In the genomic region with DNA sequence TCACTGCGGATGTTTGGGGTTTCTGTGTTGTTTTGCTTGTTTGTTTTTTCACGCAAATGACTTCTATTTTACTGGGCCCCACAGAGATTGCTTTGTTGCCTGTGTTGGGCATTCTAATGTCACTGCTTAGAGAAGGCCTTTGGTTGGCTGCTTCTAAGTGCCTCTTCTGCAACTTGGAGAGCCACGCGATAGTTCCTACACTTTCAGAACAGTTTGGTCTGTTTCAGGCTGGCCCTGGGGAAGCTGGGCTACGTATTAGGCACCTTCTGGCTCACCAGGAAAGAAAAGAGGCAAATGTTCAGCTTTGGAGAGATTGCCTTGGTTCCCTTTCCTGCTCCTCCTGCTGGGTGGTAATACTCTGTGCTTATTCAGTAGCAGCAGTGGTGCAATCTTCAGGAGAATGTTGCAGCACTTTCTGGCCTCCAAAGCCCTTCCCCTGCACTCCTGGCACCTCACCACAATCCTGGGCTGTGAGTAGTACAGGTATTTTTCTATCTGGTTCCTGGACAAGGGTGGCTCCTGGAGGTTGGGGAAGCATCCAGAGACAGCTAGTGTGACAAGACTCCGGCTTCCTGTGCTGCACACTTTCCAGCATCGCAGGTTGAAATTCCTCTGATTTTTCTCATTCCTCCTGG, we compare ENCODE assay signal across 25 cellular contexts. TPM values are rescaled to one million over a fixed set of nuclear protein-coding genes. Genes with fewer than 3 reads are reported as not detected.
DNase-seq lines count a peak whose midpoint lies in the region; ATAC-seq and TF ChIP-seq lines count a peak whose summit lies in the region.
"Had no signal": no experiment of that assay in that cellular context is flagged by ENCODE, and none has a peak within 500 bp of the region (broad histone marks: within the 10 kb centered on the region; RNA-seq: fewer than 3 reads in every experiment).

No MANE protein-coding gene starts in this region.

- no peak overlapping the region for H3K27ac Mint-ChIP-seq in activated CD4-positive, alpha-beta memory T cell treated with anti-CD3 and anti-CD28 coated beads for 36 hours
- no peak overlapping the region for H3K27ac Mint-ChIP-seq in activated CD4-positive, alpha-beta memory T cell treated with anti-CD3 and anti-CD28 coated beads, Interleukin-2, amount 10 ng/mL, durations not matched to agents 7 days and 5 days
- H3K27ac Mint-ChIP-seq: activated T-helper 2 cell treated with anti-CD3 and anti-CD28 coated beads, Interferon-gamma antibody, Interleukin-2, Interleukin-4, amounts not matched to agents 10 μg/mL and 5 μg/mL and 100 μg/mL, durations not matched to agents 14 hours and 24 hours and 36 hours; dendritic cell treated with granulocyte-macrophage colony-stimulating factor and Interleukin-4, amounts not matched to agents 40 ng/mL and 50 ng/mL, for 4 days; memory B cell had no signal

- H3K9me3 Mint-ChIP-seq in activated CD4-positive, alpha-beta memory T cell treated with anti-CD3 and anti-CD28 coated beads for 36 hours = no peaks in the 10 kb centered on the region
- H3K9me3 Mint-ChIP-seq in activated CD4-positive, alpha-beta memory T cell treated with anti-CD3 and anti-CD28 coated beads, Interleukin-2, amount 10 ng/mL, durations not matched to agents 7 days and 5 days = no peaks in the 10 kb centered on the region
- H3K9me3 Mint-ChIP-seq: activated T-helper 2 cell treated with anti-CD3 and anti-CD28 coated beads, Interferon-gamma antibody, Interleukin-2, Interleukin-4, amounts not matched to agents 10 μg/mL and 5 μg/mL and 100 μg/mL, durations not matched to agents 14 hours and 24 hours and 36 hours; dendritic cell treated with granulocyte-macrophage colony-stimulating factor and Interleukin-4, amounts not matched to agents 40 ng/mL and 50 ng/mL, for 4 days; memory B cell had no signal

- no peaks in the 10 kb centered on the region for H3K4me1 ChIP-seq in RWPE2 (ENCODE audit: insufficient read depth, poor library complexity, severe bottlenecking)
- no peaks in the 10 kb centered on the region for H3K4me1 ChIP-seq in foreskin keratinocyte

- H3K9me3 ChIP-seq in RWPE2 (ENCODE audit: severe bottlenecking) (no peaks in the 10 kb centered on the region), MG63 (no peaks in the 10 kb centered on the region)
- H3K9me3 ChIP-seq: uterus had no signal

- H3K36me3 ChIP-seq in RWPE2 (ENCODE audit: low read depth) (no peaks in the 10 kb centered on the region), MG63 (no peaks in the 10 kb centered on the region)
- H3K36me3 ChIP-seq: uterus had no signal

- intact Hi-C loops in activated CD4-positive, alpha-beta memory T cell treated with anti-CD3 and anti-CD28 coated beads for 36 hours (cut with micrococcal nuclease) = no loop called here

- peaks cover 14% of the 10 kb centered on the region for H3K4me1 Mint-ChIP-seq in activated CD4-positive, alpha-beta memory T cell treated with anti-CD3 and anti-CD28 coated beads for 36 hours (ENCODE audit: low read depth)
- H3K4me1 Mint-ChIP-seq in activated CD4-positive, alpha-beta memory T cell treated with anti-CD3 and anti-CD28 coated beads, Interleukin-2, amount 10 ng/mL, durations not matched to agents 7 days and 5 days = peaks cover 24% of the 10 kb centered on the region

- H3K4me3 ChIP-seq in RWPE2 (ENCODE audit: severe bottlenecking) (no peak overlapping the region), MG63 (no peak overlapping the region)
- H3K4me3 ChIP-seq: hepatocyte, SK-N-MC, uterus had no signal

- DNase-seq in activated CD4-positive, alpha-beta memory T cell treated with anti-CD3 and anti-CD28 coated beads for 36 hours = peak; percentile 2
- no peak for DNase-seq in activated CD4-positive, alpha-beta memory T cell treated with anti-CD3 and anti-CD28 coated beads, Interleukin-2, amount 10 ng/mL, durations not matched to agents 7 days and 5 days
- DNase-seq in RWPE2 (ENCODE audit: low spot score) (peak; percentile 19), foreskin keratinocyte (peak; percentile 27 to 51), kidney glomerular epithelial cell (lab: John Stamatoyannopoulos, UW) (no peak), MG63 (no peak), KG1 (lab: John Stamatoyannopoulos, UW) (no peak)
- DNase-seq: naive B cell; NCI-H1694; right cardiac atrium; stimulated activated CD4-positive, alpha-beta T cell treated with anti-CD3 and anti-CD28 coated beads, Interleukin-15, amount 100 ng/mL, for 24 hours had no signal

- CTCF ChIA-PET in activated CD4-positive, alpha-beta memory T cell treated with anti-CD3 and anti-CD28 coated beads for 36 hours (lab: Charles Lee) = no interaction called here
- CTCF ChIA-PET in activated CD4-positive, alpha-beta memory T cell treated with anti-CD3 and anti-CD28 coated beads, Interleukin-2, amount 10 ng/mL, durations not matched to agents 7 days and 5 days (lab: Charles Lee) = no interaction called here

- no peaks in the 10 kb centered on the region for H3K36me3 Mint-ChIP-seq in activated CD4-positive, alpha-beta memory T cell treated with anti-CD3 and anti-CD28 coated beads for 36 hours
- H3K36me3 Mint-ChIP-seq in activated CD4-positive, alpha-beta memory T cell treated with anti-CD3 and anti-CD28 coated beads, Interleukin-2, amount 10 ng/mL, durations not matched to agents 7 days and 5 days (ENCODE audit: low read depth) = no peaks in the 10 kb centered on the region
- H3K36me3 Mint-ChIP-seq: memory B cell, naive B cell had no signal

- H3K4me3 Mint-ChIP-seq in activated CD4-positive, alpha-beta memory T cell treated with anti-CD3 and anti-CD28 coated beads for 36 hours = no peak overlapping the region
- no peak overlapping the region for H3K4me3 Mint-ChIP-seq in activated CD4-positive, alpha-beta memory T cell treated with anti-CD3 and anti-CD28 coated beads, Interleukin-2, amount 10 ng/mL, durations not matched to agents 7 days and 5 days
- H3K4me3 Mint-ChIP-seq: dendritic cell treated with granulocyte-macrophage colony-stimulating factor and Interleukin-4, amounts not matched to agents 40 ng/mL and 50 ng/mL, for 4 days; memory B cell; naive B cell had no signal

- TF ChIP-seq CTCF in RWPE2 (IDR thresholded peaks at IDR 0.05; ENCODE audit: poor library complexity, severe bottlenecking) (no peak), foreskin keratinocyte (conservative IDR thresholded peaks at IDR 0.05) (no peak)

- POLR2A ChIA-PET in activated CD4-positive, alpha-beta memory T cell treated with anti-CD3 and anti-CD28 coated beads for 36 hours (lab: Charles Lee) = no interaction called here
- POLR2A ChIA-PET in activated CD4-positive, alpha-beta memory T cell treated with anti-CD3 and anti-CD28 coated beads, Interleukin-2, amount 10 ng/mL, durations not matched to agents 7 days and 5 days (lab: Charles Lee) = interaction anchor here (1.0 kb wide), 1 partner anchor 19 kb away, joined by 4 read pairs; no protein-coding TSS in a partner anchor

- H3K27me3 ChIP-seq in RWPE2 (ENCODE audit: insufficient read depth, poor library complexity, severe bottlenecking) = peaks cover 11% of the 10 kb centered on the region
- peaks cover 11% of the 10 kb centered on the region for H3K27me3 ChIP-seq in foreskin keratinocyte
- H3K27me3 ChIP-seq in MG63 = no peaks in the 10 kb centered on the region
- H3K27me3 ChIP-seq: uterus had no signal

- ATAC-seq in RWPE2 (ENCODE audit: low read depth) (peak; percentile 8; the same call in 1 of the 3 replicates), foreskin keratinocyte (no peak)
- ATAC-seq: Panc1, right cardiac atrium had no signal

- H3K27me3 Mint-ChIP-seq in activated CD4-positive, alpha-beta memory T cell treated with anti-CD3 and anti-CD28 coated beads for 36 hours = peaks cover 1% of the 10 kb centered on the region
- peaks cover 17% of the 10 kb centered on the region for H3K27me3 Mint-ChIP-seq in activated CD4-positive, alpha-beta memory T cell treated with anti-CD3 and anti-CD28 coated beads, Interleukin-2, amount 10 ng/mL, durations not matched to agents 7 days and 5 days

- H3K27ac ChIP-seq in RWPE2 (ENCODE audit: poor library complexity, severe bottlenecking) = no peak overlapping the region
- no peak overlapping the region for H3K27ac ChIP-seq in foreskin keratinocyte
- peak overlapping the region; percentile 13 for H3K27ac ChIP-seq in temporal lobe (ENCODE audit: low read depth, low read length)
- H3K27ac ChIP-seq: C4-2B, hepatocyte, SK-N-MC, uterus had no signal

RNA-seq across cellular contexts. Expression of gene ANTXRL, which starts 1.2 kb away (rescaled TPM):
- not detected for total RNA-seq in activated CD4-positive, alpha-beta memory T cell treated with anti-CD3 and anti-CD28 coated beads for 36 hours
- total RNA-seq in activated CD4-positive, alpha-beta memory T cell treated with anti-CD3 and anti-CD28 coated beads, Interleukin-2, amount 10 ng/mL, durations not matched to agents 7 days and 5 days = not detected
- not detected in 2 replicates for total RNA-seq in foreskin keratinocyte
- polyA plus RNA-seq in foreskin keratinocyte = not detected in 2 replicates
- total RNA-seq in temporal lobe = not detected
- not detected in 2 replicates for total RNA-seq in MG63 (2014; rRNA removed; shearing (Covaris generic); ENCODE audit: low replicate concordance)
- total RNA-seq: A673; activated T-helper 2 cell treated with anti-CD3 and anti-CD28 coated beads, Interferon-gamma antibody, Interleukin-2, Interleukin-4, amounts not matched to agents 10 μg/mL and 5 μg/mL and 100 μg/mL, durations not matched to agents 14 hours and 24 hours and 36 hours; fibroblast of villous mesenchyme; hepatocyte; M059J; omental fat pad had no signal
- polyA plus RNA-seq: hepatocyte, keratinocyte had no signal

Comparison
In these comparisons a context has a peak if more than half of its experiments do, and no peak if none do; other contexts are left out.
1. DNase-seq: peak in activated CD4-positive, alpha-beta memory T cell treated with anti-CD3 and anti-CD28 coated beads for 36 hours (single experiment), RWPE2 (single experiment) and foreskin keratinocyte (2 of 2); none in activated CD4-positive, alpha-beta memory T cell treated with anti-CD3 and anti-CD28 coated beads, Interleukin-2, amount 10 ng/mL, durations not matched to agents 7 days and 5 days (single experiment), kidney glomerular epithelial cell (single experiment), MG63 (single experiment) and KG1 (single experiment).